8 cellular contexts compared by ENCODE assay signal in the genomic region with DNA sequence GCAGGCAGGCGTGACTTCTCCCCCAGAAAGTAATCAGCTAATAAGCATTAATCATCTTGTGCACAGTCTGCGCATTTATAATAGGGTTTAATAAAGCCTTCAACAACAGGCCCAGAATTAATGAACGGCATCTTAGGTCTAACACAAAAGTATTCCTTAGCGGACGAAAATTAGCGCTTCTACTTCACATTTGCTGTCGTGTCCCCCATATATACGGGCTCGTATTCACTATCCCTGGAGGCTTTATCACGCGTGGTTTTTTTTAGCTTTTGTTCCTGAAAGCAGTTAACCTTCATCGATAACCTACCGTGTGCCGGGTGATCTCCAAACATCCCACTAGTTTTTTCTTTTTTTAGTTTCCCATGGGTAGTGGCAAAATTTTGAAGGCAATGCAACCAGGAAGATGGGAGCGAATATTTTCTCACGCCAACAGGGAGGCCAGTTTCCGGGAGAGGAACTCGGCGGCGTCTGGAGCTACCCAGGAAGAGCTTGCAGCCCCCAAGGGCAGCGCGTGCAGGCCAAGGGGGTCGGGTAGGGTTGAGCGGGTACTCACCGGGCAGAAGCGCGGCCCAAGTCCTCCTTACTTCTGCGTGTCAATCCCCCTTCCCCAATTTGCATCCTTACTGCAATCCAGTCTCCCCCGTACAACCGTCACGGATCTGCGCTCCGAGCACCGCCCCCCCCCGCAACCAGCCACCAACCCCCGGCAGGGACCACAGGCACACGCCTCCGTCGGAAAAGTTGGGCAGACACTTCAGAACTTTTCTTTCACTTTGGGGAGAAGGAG. TPM values are rescaled to one million over a fixed set of nuclear protein-coding genes. Genes with fewer than 3 reads are reported as not detected.
DNase-seq lines count a peak whose midpoint lies in the region; ATAC-seq and TF ChIP-seq lines count a peak whose summit lies in the region.

No MANE protein-coding gene starts in this region.

- no peaks in the 10 kb centered on the region for H3K79me2 ChIP-seq in Loucy (ENCODE audit: insufficient read depth, low read length)

- peaks cover 40% of the 10 kb centered on the region for H4K20me1 ChIP-seq in BLaER1
- no peaks in the 10 kb centered on the region for H4K20me1 ChIP-seq in Loucy (ENCODE audit: insufficient read depth, low read length, poor library complexity, severe bottlenecking)

- no peaks in the 10 kb centered on the region for H3K9me2 ChIP-seq in Loucy (replicated peaks; ENCODE audit: low read depth, low read length)

- H3K4me1 ChIP-seq in BLaER1 (peaks cover 16% of the 10 kb centered on the region), Loucy (ENCODE audit: insufficient read depth, low read length, poor library complexity, severe bottlenecking) (no peaks in the 10 kb centered on the region), colonic mucosa (no peaks in the 10 kb centered on the region), mucosa of stomach (ENCODE audit: control insufficient read depth, insufficient read depth, low read length) (peaks cover 27% of the 10 kb centered on the region)

- H3K9ac ChIP-seq in BLaER1 (no peak overlapping the region), Loucy (ENCODE audit: low read depth, low read length, poor library complexity, severe bottlenecking) (no peak overlapping the region), colonic mucosa (ENCODE audit: low read depth in 2 of 2, low read length in 2 of 2) (peak overlapping the region; percentile 85 to 88), mucosa of stomach (ENCODE audit: low read length) (peak overlapping the region; percentile 99)

- TF ChIP-seq CTCF in Loucy (conservative IDR thresholded peaks at IDR 0.05; ENCODE audit: low read length): no peak
- no peak for TF ChIP-seq CTCF in colonic mucosa (IDR thresholded peaks at IDR 0.05)
- TF ChIP-seq CTCF in omental fat pad (IDR thresholded peaks at IDR 0.05): no peak

- H3K9me3 ChIP-seq in BLaER1: peaks cover 36% of the 10 kb centered on the region
- H3K9me3 ChIP-seq in Loucy (ENCODE audit: insufficient read depth, low read depth, low read length): no peaks in the 10 kb centered on the region
- no peaks in the 10 kb centered on the region for H3K9me3 ChIP-seq in colonic mucosa
- no peaks in the 10 kb centered on the region for H3K9me3 ChIP-seq in mucosa of stomach (ENCODE audit: control insufficient read depth, low read length)

- H3K27me3 ChIP-seq in BLaER1: peaks cover 72% of the 10 kb centered on the region
- peaks cover 7% of the 10 kb centered on the region for H3K27me3 ChIP-seq in Loucy (ENCODE audit: insufficient read depth, low read length, poor library complexity, severe bottlenecking)
- no peaks in the 10 kb centered on the region for H3K27me3 ChIP-seq in colonic mucosa
- no peaks in the 10 kb centered on the region for H3K27me3 ChIP-seq in mucosa of stomach (ENCODE audit: control insufficient read depth, insufficient read depth, low read length)

- H3K27ac ChIP-seq in BLaER1: no peak overlapping the region
- peak overlapping the region; percentile 79 for H3K27ac ChIP-seq in colonic mucosa

- no peaks in the 10 kb centered on the region for H3F3A ChIP-seq in Loucy (ENCODE audit: low read depth)

- DNase-seq in colonic mucosa (no peak), omental fat pad (ENCODE audit: low spot score) (no peak), C1 segment of cervical spinal cord (lab: John Stamatoyannopoulos, UW) (no peak), COR-L47 (lab: John Stamatoyannopoulos, UW) (no peak)

- peak overlapping the region; percentile 67; the same call in 1 of the 2 replicates for H2AFZ ChIP-seq in Loucy (ENCODE audit: low read length)

- H3K36me3 ChIP-seq in BLaER1 (no peaks in the 10 kb centered on the region), Loucy (ENCODE audit: insufficient read depth, low read length) (no peaks in the 10 kb centered on the region), colonic mucosa (no peaks in the 10 kb centered on the region), mucosa of stomach (ENCODE audit: control insufficient read depth, insufficient read depth, low read length) (peaks cover 3% of the 10 kb centered on the region)

- intact Hi-C loops in colonic mucosa (cut with DNase I): no loop called here

- H3K4me2 ChIP-seq in BLaER1: peak overlapping the region; percentile 69
- H3K4me2 ChIP-seq in Loucy (ENCODE audit: low read depth, low read length, poor library complexity, severe bottlenecking): peak overlapping the region; percentile 73

- H3K4me3 ChIP-seq in BLaER1 (peak overlapping the region; percentile 50), Loucy (ENCODE audit: low read length, poor library complexity, severe bottlenecking) (peak overlapping the region; percentile 67), colonic mucosa (peak overlapping the region; percentile 72), mucosa of stomach (ENCODE audit: low read length) (peak overlapping the region; percentile 95)

- no peak for ATAC-seq in omental fat pad (ENCODE audit: low FRiP score)
- no peak for ATAC-seq in HG02798 (IDR thresholded peaks at IDR 0.05; ENCODE audit: poor library complexity, unreplicated experiment)

RNA-seq across cellular contexts. Expression of gene ATP8B1, which starts 1.5 kb away (rescaled TPM):
- total RNA-seq in colonic mucosa: 100 to 1,000 TPM; 263 to 359 TPM
- 10 to 100 TPM in 1 of 4 donors, 1 to 10 TPM in 3; 6.3 to 21.8 (median 7.9) TPM for total RNA-seq in omental fat pad

Comparison
In these comparisons a context has a peak if more than half of its experiments do, and no peak if none do; other contexts are left out.
1. H3K9ac ChIP-seq: peak in colonic mucosa (2 of 2) and mucosa of stomach (single experiment); none in BLaER1 (single experiment) and Loucy (single experiment).
2. RNA of gene ATP8B1, which starts 1.5 kb away (total RNA-seq): 263 to 359 TPM in colonic mucosa; 6.3 to 21.8 TPM in omental fat pad; every median in the first group is over 10 times any median in the second.
3. Peak in every context shown above with its lines, with median percentiles within 50 percentile points of each other: H3K4me3 ChIP-seq.